ENCODE assay signal across 8 cellular contexts in genomic region chrX:41559662-41560061, GRCh38.
DNase-seq lines count a peak whose midpoint lies in the region; ATAC-seq and TF ChIP-seq lines count a peak whose summit lies in the region.

No MANE protein-coding gene starts in this region.

- in situ Hi-C loops in transverse colon (cut with MboI; ENCODE audit: low pct_ligation_motif_present in 1 of 4, low pct_unique_long_range_greater_than_20kb in 1 of 4, low sequenced_read_pairs in 3 of 4), result no loop called here

- DNase-seq in activated naive CD4-positive, alpha-beta T cell treated with anti-CD3 and anti-CD28 coated beads for 36 hours, result peak; percentile 33
- no peak for DNase-seq in activated naive CD4-positive, alpha-beta T cell (lab: John Stamatoyannopoulos, UW)
- DNase-seq in lower lobe of right lung, result no peak
- DNase-seq in transverse colon, result no peak
- no peak for DNase-seq in posterior cingulate gyrus

- no peak for TF ChIP-seq POLR2A in transverse colon (IDR thresholded peaks at IDR 0.05)

- H3K4me1 ChIP-seq in lower lobe of right lung (peaks cover 9% of the 10 kb centered on the region), transverse colon (no peaks in the 10 kb centered on the region)

- no peaks in the 10 kb centered on the region for H3K9me3 Mint-ChIP-seq in activated naive CD4-positive, alpha-beta T cell treated with anti-CD3 and anti-CD28 coated beads for 36 hours
- no peaks in the 10 kb centered on the region for H3K9me3 Mint-ChIP-seq in activated naive CD4-positive, alpha-beta T cell treated with anti-CD3 and anti-CD28 coated beads, Interleukin-2, amount 50 U/mL, for 24 hours

- CTCF ChIA-PET in activated naive CD4-positive, alpha-beta T cell treated with anti-CD3 and anti-CD28 coated beads for 36 hours (lab: Charles Lee), result no interaction called here

- H3K4me1 Mint-ChIP-seq in activated naive CD4-positive, alpha-beta T cell treated with anti-CD3 and anti-CD28 coated beads for 36 hours (ENCODE audit: low read depth), result peaks cover 26% of the 10 kb centered on the region
- peaks cover 34% of the 10 kb centered on the region for H3K4me1 Mint-ChIP-seq in activated naive CD4-positive, alpha-beta T cell treated with anti-CD3 and anti-CD28 coated beads, Interleukin-2, amount 50 U/mL, for 24 hours

- intact Hi-C loops in activated naive CD4-positive, alpha-beta T cell treated with anti-CD3 and anti-CD28 coated beads for 36 hours (cut with micrococcal nuclease), result loop anchor here (2.0 to 10.0 kb wide), 3 partner anchors 107 to 1995 kb away; partner anchors contain the start of gene CASK
- intact Hi-C loops in lower lobe of right lung (cut with DNase I), result no loop called here
- intact Hi-C loops in transverse colon (cut with DNase I; ENCODE audit: low total_unique reads), result no loop called here
- intact Hi-C loops in posterior cingulate gyrus (cut with DNase I), result loop anchor here (10.0 kb wide), 2 partner anchors 175 to 205 kb away; no protein-coding TSS in a partner anchor

- H3K36me3 ChIP-seq in lower lobe of right lung (no peaks in the 10 kb centered on the region), transverse colon (no peaks in the 10 kb centered on the region)

- H3K4me3 Mint-ChIP-seq in activated naive CD4-positive, alpha-beta T cell treated with anti-CD3 and anti-CD28 coated beads for 36 hours, result no peak overlapping the region
- H3K4me3 Mint-ChIP-seq in activated naive CD4-positive, alpha-beta T cell treated with anti-CD3 and anti-CD28 coated beads, Interleukin-2, amount 50 U/mL, for 24 hours, result peak overlapping the region; percentile 4

- peak overlapping the region; percentile 18 for H3K27ac ChIP-seq in lower lobe of right lung
- peak overlapping the region; percentile 4 to 61 (median 48) for H3K27ac ChIP-seq in transverse colon

- no peak for TF ChIP-seq CTCF in lower lobe of right lung (IDR thresholded peaks at IDR 0.05)
- no peak for TF ChIP-seq CTCF in transverse colon (IDR thresholded peaks at IDR 0.05)

- TF ChIP-seq EP300 in transverse colon (IDR thresholded peaks at IDR 0.05; ENCODE audit: low read depth), result no peak

- H3K27me3 Mint-ChIP-seq in activated naive CD4-positive, alpha-beta T cell treated with anti-CD3 and anti-CD28 coated beads for 36 hours (ENCODE audit: low read depth), result no peaks in the 10 kb centered on the region
- H3K27me3 Mint-ChIP-seq in activated naive CD4-positive, alpha-beta T cell treated with anti-CD3 and anti-CD28 coated beads, Interleukin-2, amount 50 U/mL, for 24 hours, result no peaks in the 10 kb centered on the region

- no peaks in the 10 kb centered on the region for H3K36me3 Mint-ChIP-seq in activated naive CD4-positive, alpha-beta T cell treated with anti-CD3 and anti-CD28 coated beads for 36 hours (ENCODE audit: low read depth)
- H3K36me3 Mint-ChIP-seq in activated naive CD4-positive, alpha-beta T cell treated with anti-CD3 and anti-CD28 coated beads, Interleukin-2, amount 50 U/mL, for 24 hours, result peaks cover 2% of the 10 kb centered on the region

- H3K4me3 ChIP-seq in lower lobe of right lung (no peak overlapping the region), transverse colon (no peak overlapping the region)

- ATAC-seq in lower lobe of right lung, result peak in 1 of 2 donors; percentile 36
- no peak for ATAC-seq in GM18511 (IDR thresholded peaks at IDR 0.05; ENCODE audit: unreplicated experiment)
- ATAC-seq in HG02870 (IDR thresholded peaks at IDR 0.05; ENCODE audit: unreplicated experiment), result no peak

- H3K9me3 ChIP-seq in lower lobe of right lung (no peaks in the 10 kb centered on the region), transverse colon (no peaks in the 10 kb centered on the region)

- 40 to 62% methylated on average over 1 to 5 of the region's 5 CpGs for WGBS in transverse colon (ENCODE audit: low coverage in 1 of 2), 2 donors

- H3K27ac Mint-ChIP-seq in activated naive CD4-positive, alpha-beta T cell treated with anti-CD3 and anti-CD28 coated beads for 36 hours, result peak overlapping the region; percentile 77
- peak overlapping the region; percentile 41 for H3K27ac Mint-ChIP-seq in activated naive CD4-positive, alpha-beta T cell treated with anti-CD3 and anti-CD28 coated beads, Interleukin-2, amount 50 U/mL, for 24 hours

- H3K27me3 ChIP-seq in lower lobe of right lung (ENCODE audit: low read depth), result no peaks in the 10 kb centered on the region
- H3K27me3 ChIP-seq in transverse colon, result no peaks in the 10 kb centered on the region

Comparison
In these comparisons a context has a peak if more than half of its experiments do, and no peak if none do; other contexts are left out.
1. intact Hi-C loops: an anchor here in activated naive CD4-positive, alpha-beta T cell treated with anti-CD3 and anti-CD28 coated beads for 36 hours (2.0 to 10.0 kb wide) and posterior cingulate gyrus (10.0 kb wide); none called in lower lobe of right lung and transverse colon.